In genomic region chr14:77040309-77040994, GRCh38 we compare ENCODE assay signal across 8 cellular contexts. TPM values are rescaled to one million over a fixed set of nuclear protein-coding genes. Genes with fewer than 3 reads are reported as not detected.
DNase-seq lines count a peak whose midpoint lies in the region; ATAC-seq and TF ChIP-seq lines count a peak whose summit lies in the region.

No MANE protein-coding gene starts in this region.

- H3K4me3 ChIP-seq in AG04449 (ENCODE audit: low read depth, low read length), result peak overlapping the region; percentile 42
- H3K4me3 ChIP-seq in kidney epithelial cell (ENCODE audit: low read depth, low read length), result peak overlapping the region; percentile 6

- CTCF ChIA-PET in AG04449 (lab: Yijun Ruan, JAX), result interaction anchor here (0.6 to 24.1 kb wide), 8 partner anchors 8 to 166 kb away, joined by 3 to 661 read pairs (median 4); no protein-coding TSS in a partner anchor

- ATAC-seq in GM19023 (IDR thresholded peaks at IDR 0.05; ENCODE audit: unreplicated experiment) (peak; percentile 50), HG03354 (IDR thresholded peaks at IDR 0.05; ENCODE audit: poor library complexity, severe bottlenecking, unreplicated experiment) (peak; percentile 59)
- peak; percentile 61 to 64 for ATAC-seq in activated CD4-positive, CD25-positive, alpha-beta regulatory T cell treated with anti-CD3 and anti-CD28 coated beads, Interleukin-2, amount 50 U/mL, for 24 hours

- DNase-seq in AG04449 (ENCODE audit: low read depth, low spot score) (peak; percentile 90), NCI-H446 (lab: John Stamatoyannopoulos, UW) (peak; percentile 99 to 100), cerebellar cortex (ENCODE audit: low spot score) (peak; percentile 99), kidney epithelial cell (ENCODE audit: low read depth) (peak; percentile 92)
- DNase-seq in stimulated activated CD4-positive, alpha-beta T cell treated with anti-CD3 and anti-CD28 coated beads, Interleukin-15, amount 100 ng/mL, for 24 hours, result peak; percentile 95

- TF ChIP-seq CTCF in AG04449 (IDR thresholded peaks at IDR 0.05; ENCODE audit: insufficient read depth, low read length, missing control alignments) (no peak), kidney epithelial cell (IDR thresholded peaks at IDR 0.05; ENCODE audit: insufficient read depth, low read length, poor library complexity, severe bottlenecking) (no peak)

- H3K27me3 ChIP-seq in kidney epithelial cell (ENCODE audit: control insufficient read depth, insufficient read depth, low read length), result no peaks in the 10 kb centered on the region

- H3K36me3 ChIP-seq in kidney epithelial cell (ENCODE audit: control insufficient read depth, insufficient read depth, low read length), result no peaks in the 10 kb centered on the region

- POLR2A ChIA-PET in AG04449 (lab: Yijun Ruan, JAX), result interaction anchor here (0.7 to 7.4 kb wide), 7 partner anchors 11 to 121 kb away, joined by 3 to 55 read pairs (median 4); partner anchors contain the start of gene IRF2BPL

RNA-seq across cellular contexts. Expression of gene IRF2BPL, which starts 11.9 kb away (rescaled TPM):
- total RNA-seq in kidney epithelial cell, result 70.2 and 79.7 TPM in 2 replicates

RNA-seq across cellular contexts. Expression of gene CIPC, which starts 57.6 kb away (rescaled TPM):
- total RNA-seq in kidney epithelial cell, result 13.6 and 15.9 TPM in 2 replicates

Comparison
In these comparisons a context has a peak if more than half of its experiments do, and no peak if none do; other contexts are left out.
1. Peak in every context shown above with its lines: DNase-seq, ATAC-seq and H3K4me3 ChIP-seq.